6 cellular contexts compared by ENCODE assay signal in the genomic region with DNA sequence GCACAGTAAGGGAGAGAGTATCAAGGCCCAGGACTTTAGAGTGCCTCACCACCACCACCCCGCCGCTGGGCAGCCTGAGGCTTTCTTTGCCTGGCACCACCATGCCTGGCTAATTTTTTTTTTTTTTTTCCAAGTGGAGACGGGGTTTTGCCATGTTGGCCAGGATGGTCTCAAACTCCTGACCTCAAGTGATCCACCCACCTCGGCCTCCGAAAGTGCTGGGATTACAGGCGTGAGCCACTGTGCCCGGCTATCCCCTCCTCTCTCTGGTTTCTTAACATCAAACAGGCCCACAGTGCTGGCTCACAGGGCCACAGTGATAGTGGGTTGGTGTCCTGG. TPM values are rescaled to one million over a fixed set of nuclear protein-coding genes. Genes with fewer than 3 reads are reported as not detected.
A peak's percentile ranks its signal among the peaks of the same experiment; 100 is the strongest.
DNase-seq lines count a peak whose midpoint lies in the region; ATAC-seq and TF ChIP-seq lines count a peak whose summit lies in the region.
"Not testable (repeated sequence)": the region's sequence is repeated elsewhere in the genome, so short reads cannot be mapped to it uniquely, and the experiment has no call there.

No MANE protein-coding gene starts in this region.

- peak overlapping the region; percentile 81 to 96 (median 94) for H3K27ac ChIP-seq in BLaER1 treated with 17β-estradiol and CSF1 and Interleukin-3, amounts not matched to agents 10 nM and 100 nM
- H3K27ac ChIP-seq in OCI-LY3 (ENCODE audit: low read length) (peak overlapping the region; percentile 98), fibroblast of lung (ENCODE audit: insufficient read depth, low read length) (peak overlapping the region; percentile 72)

- not testable (repeated sequence) for ATAC-seq in activated naive CD8-positive, alpha-beta T cell treated with anti-CD3 and anti-CD28 coated beads, Interleukin-2, amount 10 ng/mL, durations not matched to agents 7 days and 5 days (ENCODE audit: low read depth)

- H3K4me1 ChIP-seq in BLaER1 treated with 17β-estradiol and CSF1 and Interleukin-3, amounts not matched to agents 10 nM and 100 nM: peaks cover 49 to 89% (median 83%) of the 10 kb centered on the region in 10 experiments
- H3K4me1 ChIP-seq in OCI-LY3 (ENCODE audit: low read length) (peaks cover 60% of the 10 kb centered on the region), fibroblast of lung (ENCODE audit: control insufficient read depth, extremely low read depth, insufficient read depth, low read length) (peaks cover 19% of the 10 kb centered on the region), mucosa of stomach (ENCODE audit: control insufficient read depth, insufficient read depth, low read length) (peaks cover 20% of the 10 kb centered on the region)

- H2AFZ ChIP-seq in OCI-LY3 (ENCODE audit: low read depth, low read length); fibroblast of lung (ENCODE audit: low read length): not testable (repeated sequence)

- H3K36me3 Mint-ChIP-seq in activated naive CD8-positive, alpha-beta T cell treated with anti-CD3 and anti-CD28 coated beads, Interleukin-2, amount 10 ng/mL, durations not matched to agents 7 days and 5 days: peaks cover 27% of the 10 kb centered on the region
- peaks cover 41% of the 10 kb centered on the region for H3K36me3 Mint-ChIP-seq in stimulated activated naive CD8-positive, alpha-beta T cell treated with anti-CD3 and anti-CD28 coated beads, Interleukin-15, Interleukin-2, amounts not matched to agents 100 ng/mL and 50 ng/mL, for 24 hours (ENCODE audit: low read depth)

- TF ChIP-seq CTCF in OCI-LY3 (IDR thresholded peaks at IDR 0.05; ENCODE audit: low read depth, low read length); fibroblast of lung (conservative IDR thresholded peaks at IDR 0.05 in 1 of 2, IDR thresholded peaks at IDR 0.05 in 1 of 2; ENCODE audit: low read depth in 1 of 2, low read length in 2 of 2): not testable (repeated sequence)

- peak overlapping the region; percentile 85 for H3K4me3 Mint-ChIP-seq in activated naive CD8-positive, alpha-beta T cell treated with anti-CD3 and anti-CD28 coated beads, Interleukin-2, amount 10 ng/mL, durations not matched to agents 7 days and 5 days
- H3K4me3 Mint-ChIP-seq in stimulated activated naive CD8-positive, alpha-beta T cell treated with anti-CD3 and anti-CD28 coated beads, Interleukin-15, Interleukin-2, amounts not matched to agents 100 ng/mL and 50 ng/mL, for 24 hours: peak overlapping the region; percentile 82

- H4K20me1 ChIP-seq in BLaER1 treated with 17β-estradiol and CSF1 and Interleukin-3, amounts not matched to agents 10 nM and 100 nM: peaks cover 56 to 92% (median 72%) of the 10 kb centered on the region in 11 experiments
- H4K20me1 ChIP-seq in OCI-LY3 (ENCODE audit: insufficient read depth, low read length); fibroblast of lung (ENCODE audit: control insufficient read depth, extremely low read depth, insufficient read depth, low read length): not testable (repeated sequence)

- not testable (repeated sequence) for H3K27me3 ChIP-seq in BLaER1 treated with 17β-estradiol and CSF1 and Interleukin-3, amounts not matched to agents 10 nM and 100 nM; OCI-LY3 (ENCODE audit: low read depth, low read length); fibroblast of lung (ENCODE audit: control insufficient read depth, insufficient read depth, low read length); mucosa of stomach (ENCODE audit: control insufficient read depth, insufficient read depth, low read length)

- not testable (repeated sequence) for H3K27me3 Mint-ChIP-seq in activated naive CD8-positive, alpha-beta T cell treated with anti-CD3 and anti-CD28 coated beads, Interleukin-2, amount 10 ng/mL, durations not matched to agents 7 days and 5 days; stimulated activated naive CD8-positive, alpha-beta T cell treated with anti-CD3 and anti-CD28 coated beads, Interleukin-15, Interleukin-2, amounts not matched to agents 100 ng/mL and 50 ng/mL, for 24 hours

- H3K27ac Mint-ChIP-seq in activated naive CD8-positive, alpha-beta T cell treated with anti-CD3 and anti-CD28 coated beads, Interleukin-2, amount 10 ng/mL, durations not matched to agents 7 days and 5 days: peak overlapping the region; percentile 96
- H3K27ac Mint-ChIP-seq in stimulated activated naive CD8-positive, alpha-beta T cell treated with anti-CD3 and anti-CD28 coated beads, Interleukin-15, Interleukin-2, amounts not matched to agents 100 ng/mL and 50 ng/mL, for 24 hours: peak overlapping the region; percentile 98

- H3K4me1 Mint-ChIP-seq in activated naive CD8-positive, alpha-beta T cell treated with anti-CD3 and anti-CD28 coated beads, Interleukin-2, amount 10 ng/mL, durations not matched to agents 7 days and 5 days: peaks cover 42% of the 10 kb centered on the region
- peaks cover 76% of the 10 kb centered on the region for H3K4me1 Mint-ChIP-seq in stimulated activated naive CD8-positive, alpha-beta T cell treated with anti-CD3 and anti-CD28 coated beads, Interleukin-15, Interleukin-2, amounts not matched to agents 100 ng/mL and 50 ng/mL, for 24 hours (ENCODE audit: low read depth)

- H3K9ac ChIP-seq in BLaER1 treated with 17β-estradiol and CSF1 and Interleukin-3, amounts not matched to agents 10 nM and 100 nM: peak overlapping the region; percentile 77 to 91 (median 85)
- H3K9ac ChIP-seq in OCI-LY3 (ENCODE audit: low read length): peak overlapping the region; percentile 94
- H3K9ac ChIP-seq in fibroblast of lung (ENCODE audit: insufficient read depth, low read length): not testable (repeated sequence)
- H3K9ac ChIP-seq in mucosa of stomach (ENCODE audit: low read length): peak overlapping the region; percentile 59

- not testable (repeated sequence) for DNase-seq in activated naive CD8-positive, alpha-beta T cell treated with anti-CD3 and anti-CD28 coated beads, Interleukin-2, amount 10 ng/mL, durations not matched to agents 7 days and 5 days; fibroblast of lung (ENCODE audit: low read depth in 2 of 2)

- POLR2A ChIA-PET in activated naive CD8-positive, alpha-beta T cell treated with anti-CD3 and anti-CD28 coated beads, Interleukin-2, amount 10 ng/mL, durations not matched to agents 7 days and 5 days (lab: Charles Lee): interaction anchor here (1.5 kb wide), 1 partner anchor 29 kb away, joined by 8 read pairs; a partner anchor contains a TSS

- H3K36me3 ChIP-seq in BLaER1 treated with 17β-estradiol and CSF1 and Interleukin-3, amounts not matched to agents 10 nM and 100 nM: peaks cover 31 to 68% (median 60%) of the 10 kb centered on the region in 11 experiments; a peak in 21 of 22 replicates
- peaks cover 41% of the 10 kb centered on the region for H3K36me3 ChIP-seq in OCI-LY3 (replicated peaks; ENCODE audit: low read depth, low read length)
- peaks cover 20% of the 10 kb centered on the region for H3K36me3 ChIP-seq in fibroblast of lung (ENCODE audit: control insufficient read depth, insufficient read depth, low read length)
- H3K36me3 ChIP-seq in mucosa of stomach (ENCODE audit: control insufficient read depth, insufficient read depth, low read length): not testable (repeated sequence)

- peaks cover 92% of the 10 kb centered on the region for H3K79me2 ChIP-seq in OCI-LY3 (ENCODE audit: low read length)
- H3K79me2 ChIP-seq in fibroblast of lung (ENCODE audit: control insufficient read depth, insufficient read depth, low read length): peaks cover 67% of the 10 kb centered on the region

- not testable (repeated sequence) for H3K9me3 ChIP-seq in BLaER1 treated with 17β-estradiol and CSF1 and Interleukin-3, amounts not matched to agents 10 nM and 100 nM (replicated peaks in 1 of 11); OCI-LY3 (ENCODE audit: insufficient read depth, low read length); fibroblast of lung (ENCODE audit: control insufficient read depth, insufficient read depth, low read depth, low read length); mucosa of stomach (ENCODE audit: control insufficient read depth, low read length)

- not testable (repeated sequence) for H3K9me3 Mint-ChIP-seq in activated naive CD8-positive, alpha-beta T cell treated with anti-CD3 and anti-CD28 coated beads, Interleukin-2, amount 10 ng/mL, durations not matched to agents 7 days and 5 days; stimulated activated naive CD8-positive, alpha-beta T cell treated with anti-CD3 and anti-CD28 coated beads, Interleukin-15, Interleukin-2, amounts not matched to agents 100 ng/mL and 50 ng/mL, for 24 hours

- H3K4me3 ChIP-seq in BLaER1 treated with 17β-estradiol and CSF1 and Interleukin-3, amounts not matched to agents 10 nM and 100 nM: peak overlapping the region; percentile 36 to 79 (median 60); a peak in 17 of 20 replicates
- H3K4me3 ChIP-seq in OCI-LY3 (ENCODE audit: low read length) (peak overlapping the region; percentile 78), fibroblast of lung (replicated peaks in 1 of 4; ENCODE audit: control extremely low read depth in 1 of 4, insufficient read depth in 1 of 4, low read depth in 3 of 4, low read length in 4 of 4) (peak overlapping the region in 1 of 4 experiments; percentile 25)
- not testable (repeated sequence) for H3K4me3 ChIP-seq in mucosa of stomach (ENCODE audit: low read length)

- peak overlapping the region; percentile 81 to 100 (median 97) for H3K4me2 ChIP-seq in BLaER1 treated with 17β-estradiol and CSF1 and Interleukin-3, amounts not matched to agents 10 nM and 100 nM
- H3K4me2 ChIP-seq in OCI-LY3 (ENCODE audit: low read length): peak overlapping the region; percentile 96
- peak overlapping the region; percentile 62 for H3K4me2 ChIP-seq in fibroblast of lung (ENCODE audit: extremely low read depth, insufficient read depth, low read length)

RNA-seq across cellular contexts. Expression of a gene that starts 5.1 kb away (rescaled TPM):
- total RNA-seq in activated naive CD8-positive, alpha-beta T cell treated with anti-CD3 and anti-CD28 coated beads, Interleukin-2, amount 10 ng/mL, durations not matched to agents 7 days and 5 days: 100 to 1,000 TPM; 318 to 319 TPM
- 241 and 394 TPM in 2 replicates for total RNA-seq in fibroblast of lung
- polyA plus RNA-seq in fibroblast of lung: 245 and 408 TPM in 2 replicates
- 319 and 543 TPM in 2 replicates for polyA plus RNA-seq in fibroblast of lung (2012)
- polyA minus RNA-seq in fibroblast of lung (ENCODE audit: low replicate concordance): 64.4 and 129 TPM in 2 replicates

RNA-seq across cellular contexts. Expression of a gene that starts 28.7 kb away (rescaled TPM):
- 10 to 100 TPM; 87.1 to 93.5 TPM for total RNA-seq in activated naive CD8-positive, alpha-beta T cell treated with anti-CD3 and anti-CD28 coated beads, Interleukin-2, amount 10 ng/mL, durations not matched to agents 7 days and 5 days
- 29.6 and 34.7 TPM in 2 replicates for total RNA-seq in fibroblast of lung
- polyA plus RNA-seq in fibroblast of lung: 105 and 136 TPM in 2 replicates
- 205 and 288 TPM in 2 replicates for polyA plus RNA-seq in fibroblast of lung (2012)
- polyA minus RNA-seq in fibroblast of lung (ENCODE audit: low replicate concordance): 57.0 and 61.1 TPM in 2 replicates

RNA-seq across cellular contexts. Expression of a gene that starts 29.1 kb away (rescaled TPM):
- 10 to 100 TPM; 80.8 to 90.4 TPM for total RNA-seq in activated naive CD8-positive, alpha-beta T cell treated with anti-CD3 and anti-CD28 coated beads, Interleukin-2, amount 10 ng/mL, durations not matched to agents 7 days and 5 days
- 114 and 129 TPM in 2 replicates for total RNA-seq in fibroblast of lung
- polyA plus RNA-seq in fibroblast of lung: 83.4 and 94.8 TPM in 2 replicates
- 109 and 110 TPM in 2 replicates for polyA plus RNA-seq in fibroblast of lung (2012)
- 11.8 and 19.9 TPM in 2 replicates for polyA minus RNA-seq in fibroblast of lung (ENCODE audit: low replicate concordance)

RNA-seq across cellular contexts. Expression of a gene that starts 54.0 kb away (rescaled TPM):
- total RNA-seq in activated naive CD8-positive, alpha-beta T cell treated with anti-CD3 and anti-CD28 coated beads, Interleukin-2, amount 10 ng/mL, durations not matched to agents 7 days and 5 days: 10 to 100 TPM; 50.6 to 53.5 TPM
- 162 and 226 TPM in 2 replicates for total RNA-seq in fibroblast of lung
- 184 and 279 TPM in 2 replicates for polyA plus RNA-seq in fibroblast of lung
- polyA plus RNA-seq in fibroblast of lung (2012): 215 and 312 TPM in 2 replicates
- 268 and 362 TPM in 2 replicates for polyA minus RNA-seq in fibroblast of lung (ENCODE audit: low replicate concordance)

RNA-seq across cellular contexts. Expression of a gene that starts 58.9 kb away (rescaled TPM):
- total RNA-seq in activated naive CD8-positive, alpha-beta T cell treated with anti-CD3 and anti-CD28 coated beads, Interleukin-2, amount 10 ng/mL, durations not matched to agents 7 days and 5 days: 10 to 100 TPM; 10.7 to 11.1 TPM
- 7.2 and 8.1 TPM in 2 replicates for total RNA-seq in fibroblast of lung
- 2.3 and 2.6 TPM in 2 replicates for polyA plus RNA-seq in fibroblast of lung
- 3.3 and 5.2 TPM in 2 replicates for polyA plus RNA-seq in fibroblast of lung (2012)
- polyA minus RNA-seq in fibroblast of lung (ENCODE audit: low replicate concordance): 1.6 and 2.5 TPM in 2 replicates
